Comparison of ENCODE assay signal across 10 cellular contexts in the genomic region with DNA sequence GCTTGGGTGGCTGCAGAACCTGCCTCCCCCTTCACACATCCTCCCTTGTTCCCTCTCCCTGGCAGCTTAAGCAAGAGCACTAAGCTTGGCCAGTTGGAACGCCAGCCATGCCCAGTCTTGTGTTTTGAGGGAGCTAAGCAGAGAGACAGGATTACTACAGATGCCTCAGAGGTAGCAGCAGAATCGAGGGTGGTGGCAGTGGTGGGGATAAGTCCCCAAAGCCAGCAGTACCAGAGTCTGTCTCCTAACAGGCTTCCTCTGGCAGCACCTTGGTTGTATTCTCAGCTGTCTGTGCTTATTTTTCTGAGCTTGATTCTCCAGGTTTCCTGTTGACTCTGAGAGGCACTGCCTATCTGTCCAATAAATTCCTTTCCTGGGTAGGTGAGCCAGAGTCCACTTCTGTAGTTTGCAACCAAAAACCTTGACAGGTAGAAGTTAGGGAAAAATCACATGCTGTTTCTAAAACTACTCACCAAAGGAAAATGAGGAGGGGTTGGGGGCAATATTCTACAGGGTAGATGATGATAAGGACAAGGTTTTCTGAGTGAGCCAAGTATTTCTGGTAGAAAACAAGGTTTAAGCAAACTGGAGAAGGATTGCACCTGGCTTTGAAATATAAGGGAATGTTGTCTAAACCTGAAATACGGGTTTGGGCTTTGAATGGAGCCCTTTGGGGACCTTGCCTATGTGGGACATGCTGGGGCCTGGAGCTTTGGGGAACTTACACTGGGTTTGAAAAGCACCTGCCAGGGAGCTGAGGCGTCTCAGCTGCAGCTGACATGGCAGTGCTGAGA.
DNase-seq lines count a peak whose midpoint lies in the region; ATAC-seq and TF ChIP-seq lines count a peak whose summit lies in the region.
"Had no signal": no experiment of that assay in that cellular context is flagged by ENCODE, and none has a peak within 500 bp of the region (broad histone marks: within the 10 kb centered on the region; RNA-seq: fewer than 3 reads in every experiment).

No MANE protein-coding gene starts in this region.

- peaks cover 4% of the 10 kb centered on the region for H3K9me3 Mint-ChIP-seq in glutamatergic neuron (ENCODE audit: unreplicated experiment)

- H3K27ac ChIP-seq in HUES64 (ENCODE audit: low read depth, low read length): peak overlapping the region; percentile 64
- H3K27ac ChIP-seq in gastroesophageal sphincter: peak overlapping the region in 3 of 4 donors; percentile 38 to 52 (median 49)
- H3K27ac ChIP-seq in skin epidermis: peak overlapping the region in 16 of 21 experiments; percentile 7 to 74 (median 53)

- H3K27ac Mint-ChIP-seq in glutamatergic neuron (ENCODE audit: unreplicated experiment): no peak overlapping the region
- H3K27ac Mint-ChIP-seq: activated naive CD8-positive, alpha-beta T cell treated with anti-CD3 and anti-CD28 coated beads, Interleukin-2, amount 50 U/mL, for 24 hours; T-helper 1 cell treated with Interleukin-12 subunit alpha and Interleukin-12 subunit beta and Interleukin-4 antibody, amounts not matched to agents 30 μg/mL and 1 μg/mL, for 36 hours had no signal

- H3K4me3 Mint-ChIP-seq in glutamatergic neuron (ENCODE audit: unreplicated experiment): no peak overlapping the region
- H3K4me3 Mint-ChIP-seq: activated naive CD8-positive, alpha-beta T cell treated with anti-CD3 and anti-CD28 coated beads, Interleukin-2, amount 50 U/mL, for 24 hours; T-helper 1 cell treated with Interleukin-12 subunit alpha and Interleukin-12 subunit beta and Interleukin-4 antibody, amounts not matched to agents 30 μg/mL and 1 μg/mL, for 36 hours had no signal

- H3K4me3 ChIP-seq in HUES64 (ENCODE audit: low read length) (no peak overlapping the region), gastroesophageal sphincter (no peak overlapping the region), skin epidermis (no peak overlapping the region)

- H3K36me3 ChIP-seq in HUES64 (ENCODE audit: insufficient read depth, low read length) (no peaks in the 10 kb centered on the region), gastroesophageal sphincter (no peaks in the 10 kb centered on the region)

- TF ChIP-seq POLR2A in gastroesophageal sphincter (IDR thresholded peaks at IDR 0.05): no peak

- TF ChIP-seq CTCF in gastroesophageal sphincter (IDR thresholded peaks at IDR 0.05) (no peak), glutamatergic neuron (IDR thresholded peaks at IDR 0.05; ENCODE audit: partially characterized antibody, unreplicated experiment) (no peak)

- no peak for TF ChIP-seq EP300 in gastroesophageal sphincter (IDR thresholded peaks at IDR 0.05)

- 84% methylated on average over 4 of the region's 4 CpGs for WGBS in HUES64
- WGBS in gastroesophageal sphincter (ENCODE audit: low coverage in 1 of 2), 2 donors: 43 to 78% methylated on average over 1 to 2 of the region's 4 CpGs

- no peaks in the 10 kb centered on the region for H3K9me3 ChIP-seq in HUES64 (ENCODE audit: insufficient read depth, low read depth, low read length)
- H3K9me3 ChIP-seq in gastroesophageal sphincter: no peaks in the 10 kb centered on the region

- peaks cover 19% of the 10 kb centered on the region for H3K4me1 ChIP-seq in HUES64 (ENCODE audit: insufficient read depth, low read length)
- H3K4me1 ChIP-seq in gastroesophageal sphincter: peaks cover 11 to 91% (median 12%) of the 10 kb centered on the region in 3 donors

- H3K36me3 Mint-ChIP-seq in glutamatergic neuron (ENCODE audit: unreplicated experiment): no peaks in the 10 kb centered on the region

- H3K27me3 Mint-ChIP-seq in glutamatergic neuron (ENCODE audit: unreplicated experiment): peaks cover 2% of the 10 kb centered on the region

- DNase-seq in NCI-H2081 treated with DMSO at 0.1 percent for 48 hours (lab: John Stamatoyannopoulos, UW) (no peak), glutamatergic neuron (no peak), germinal center (ENCODE audit: low spot score) (no peak)
- no peak for DNase-seq in central memory CD4-positive, alpha-beta T cell
- DNase-seq: activated naive CD8-positive, alpha-beta T cell treated with anti-CD3 and anti-CD28 coated beads, Interleukin-2, amount 50 U/mL, for 24 hours had no signal

- H3K27me3 ChIP-seq in HUES64 (ENCODE audit: insufficient read depth, low read length): no peaks in the 10 kb centered on the region
- H3K27me3 ChIP-seq in gastroesophageal sphincter: no peaks in the 10 kb centered on the region

- ATAC-seq in GM21515 (IDR thresholded peaks at IDR 0.05; ENCODE audit: unreplicated experiment) (peak; percentile 22), gastroesophageal sphincter (peak; percentile 25)

- H3K4me1 Mint-ChIP-seq in glutamatergic neuron (ENCODE audit: low read depth, unreplicated experiment): peaks cover 12% of the 10 kb centered on the region

- H3K9ac ChIP-seq in HUES64 (ENCODE audit: low read depth, low read length): no peak overlapping the region
